Comparison of ENCODE assay signal across 1 cellular context in the genomic region with DNA sequence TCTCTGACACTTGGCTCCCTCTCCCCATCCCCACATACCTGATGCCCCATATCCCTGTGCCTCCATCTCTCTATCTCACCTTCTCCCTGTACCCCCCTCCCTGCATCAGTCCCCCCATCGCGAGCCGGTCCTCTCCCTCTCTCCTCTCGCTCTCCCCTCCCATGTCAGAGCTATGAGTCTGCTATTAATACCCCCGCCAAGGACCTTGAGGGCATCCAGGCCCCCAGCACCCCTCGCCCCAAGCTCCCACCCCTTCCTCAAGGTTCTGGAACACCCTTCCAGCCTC.
TF ChIP-seq lines count a peak whose summit lies in the region.

No MANE protein-coding gene starts in this region.

TF ChIP-seq in neural cell, 6 proteins besides CTCF, POLR2A, EP300 and RAD21:
- TF ChIP-seq EZH2 (IDR thresholded peaks at IDR 0.05; ENCODE audit: borderline replicate concordance, insufficient read depth, low read length, poor library complexity, severe bottlenecking) (no peak), TAF1 (IDR thresholded peaks at IDR 0.05; ENCODE audit: low read depth) (no peak), SMC3 (conservative IDR thresholded peaks at IDR 0.05; ENCODE audit: poor library complexity) (no peak), POLR2AphosphoS5 (IDR thresholded peaks at IDR 0.05) (no peak), MXI1 (conservative IDR thresholded peaks at IDR 0.05; ENCODE audit: poor library complexity, severe bottlenecking) (no peak)
- TF ChIP-seq, protein P1, sequence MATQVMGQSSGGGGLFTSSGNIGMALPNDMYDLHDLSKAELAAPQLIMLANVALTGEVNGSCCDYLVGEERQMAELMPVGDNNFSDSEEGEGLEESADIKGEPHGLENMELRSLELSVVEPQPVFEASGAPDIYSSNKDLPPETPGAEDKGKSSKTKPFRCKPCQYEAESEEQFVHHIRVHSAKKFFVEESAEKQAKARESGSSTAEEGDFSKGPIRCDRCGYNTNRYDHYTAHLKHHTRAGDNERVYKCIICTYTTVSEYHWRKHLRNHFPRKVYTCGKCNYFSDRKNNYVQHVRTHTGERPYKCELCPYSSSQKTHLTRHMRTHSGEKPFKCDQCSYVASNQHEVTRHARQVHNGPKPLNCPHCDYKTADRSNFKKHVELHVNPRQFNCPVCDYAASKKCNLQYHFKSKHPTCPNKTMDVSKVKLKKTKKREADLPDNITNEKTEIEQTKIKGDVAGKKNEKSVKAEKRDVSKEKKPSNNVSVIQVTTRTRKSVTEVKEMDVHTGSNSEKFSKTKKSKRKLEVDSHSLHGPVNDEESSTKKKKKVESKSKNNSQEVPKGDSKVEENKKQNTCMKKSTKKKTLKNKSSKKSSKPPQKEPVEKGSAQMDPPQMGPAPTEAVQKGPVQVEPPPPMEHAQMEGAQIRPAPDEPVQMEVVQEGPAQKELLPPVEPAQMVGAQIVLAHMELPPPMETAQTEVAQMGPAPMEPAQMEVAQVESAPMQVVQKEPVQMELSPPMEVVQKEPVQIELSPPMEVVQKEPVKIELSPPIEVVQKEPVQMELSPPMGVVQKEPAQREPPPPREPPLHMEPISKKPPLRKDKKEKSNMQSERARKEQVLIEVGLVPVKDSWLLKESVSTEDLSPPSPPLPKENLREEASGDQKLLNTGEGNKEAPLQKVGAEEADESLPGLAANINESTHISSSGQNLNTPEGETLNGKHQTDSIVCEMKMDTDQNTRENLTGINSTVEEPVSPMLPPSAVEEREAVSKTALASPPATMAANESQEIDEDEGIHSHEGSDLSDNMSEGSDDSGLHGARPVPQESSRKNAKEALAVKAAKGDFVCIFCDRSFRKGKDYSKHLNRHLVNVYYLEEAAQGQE (IDR thresholded peaks at IDR 0.05; ENCODE audit: borderline replicate concordance), result no peak
